ENCODE assay signal across 21 cellular contexts in genomic region chr10:130487562-130487961, GRCh38.
DNase-seq lines count a peak whose midpoint lies in the region; ATAC-seq, FAIRE-seq and TF ChIP-seq lines count a peak whose summit lies in the region.
"Had no signal": no experiment of that assay in that cellular context is flagged by ENCODE, and none has a peak within 500 bp of the region (broad histone marks: within the 10 kb centered on the region; RNA-seq: fewer than 3 reads in every experiment).

No MANE protein-coding gene starts in this region.

- FAIRE-seq in kidney (lab: Jason Lieb, UNC): no peak
- FAIRE-seq: G401.6 had no signal

- ATAC-seq in right cardiac atrium: no peak
- no peak for ATAC-seq in HG02759 (IDR thresholded peaks at IDR 0.05; ENCODE audit: unreplicated experiment)

- H3K9me3 ChIP-seq in NT2/D1 (ENCODE audit: insufficient read depth, low read length) (no peaks in the 10 kb centered on the region), kidney (ENCODE audit: control insufficient read depth in 1 of 2, low read length in 2 of 2) (no peaks in the 10 kb centered on the region), trophoblast cell (ENCODE audit: insufficient read depth, low read depth, low read length) (no peaks in the 10 kb centered on the region), suprapubic skin (peaks cover 2% of the 10 kb centered on the region), right cardiac atrium (ENCODE audit: control insufficient read depth, low read length) (no peaks in the 10 kb centered on the region)

- no peak overlapping the region for H4K12ac ChIP-seq in trophoblast cell (ENCODE audit: low read depth, low read length)

- H3K9ac ChIP-seq in NT2/D1 (ENCODE audit: insufficient read length, low read depth): no peak overlapping the region
- H3K9ac ChIP-seq in kidney (ENCODE audit: low read length in 2 of 2): no peak overlapping the region
- H3K9ac ChIP-seq in trophoblast cell (ENCODE audit: low read length): no peak overlapping the region

- no peaks in the 10 kb centered on the region for H3K79me2 ChIP-seq in trophoblast cell (ENCODE audit: control insufficient read depth, insufficient read depth, low read length, poor library complexity)

- H4K8ac ChIP-seq in trophoblast cell (ENCODE audit: low read depth, low read length): no peak overlapping the region

- intact Hi-C loops in kidney (cut with DNase I) (no loop called here), right cardiac atrium (cut with DNase I) (no loop called here)

- H3K18ac ChIP-seq in trophoblast cell (ENCODE audit: low read length): no peak overlapping the region

- peak overlapping the region; percentile 28 for H2BK12ac ChIP-seq in trophoblast cell (ENCODE audit: low read length)

- TF ChIP-seq CTCF in kidney (IDR thresholded peaks at IDR 0.05; ENCODE audit: borderline replicate concordance, extremely low read depth, insufficient read depth): no peak
- TF ChIP-seq CTCF in suprapubic skin (IDR thresholded peaks at IDR 0.05): no peak

- H2AFZ ChIP-seq in trophoblast cell (ENCODE audit: insufficient read depth, low read length, poor library complexity): no peak overlapping the region

- H3K4me1 ChIP-seq in NT2/D1 (ENCODE audit: insufficient read depth, insufficient read length) (peaks cover 10% of the 10 kb centered on the region), kidney (ENCODE audit: control insufficient read depth in 1 of 2, insufficient read depth in 1 of 2, low read depth in 1 of 2, low read length in 2 of 2) (peaks cover 5 to 15% of the 10 kb centered on the region in 2 donors), trophoblast cell (ENCODE audit: control insufficient read depth in 1 of 2, insufficient read depth in 2 of 2, low read length in 2 of 2) (peaks cover 16 to 19% of the 10 kb centered on the region in 2 experiments), suprapubic skin (no peaks in the 10 kb centered on the region), right cardiac atrium (ENCODE audit: control insufficient read depth, insufficient read depth, low read length) (no peaks in the 10 kb centered on the region)

- peak overlapping the region; percentile 9 to 13 for H3K27ac ChIP-seq in kidney (ENCODE audit: low read depth in 2 of 2, low read length in 2 of 2)
- no peak overlapping the region for H3K27ac ChIP-seq in trophoblast cell (ENCODE audit: low read depth, low read length)
- no peak overlapping the region for H3K27ac ChIP-seq in suprapubic skin
- no peak overlapping the region for H3K27ac ChIP-seq in right cardiac atrium (ENCODE audit: low read length)

- no peak overlapping the region for H2BK5ac ChIP-seq in trophoblast cell (ENCODE audit: low read depth, low read length, poor library complexity)

- no CpG with 5 or more reads among the region's 5 CpGs for WGBS in trophoblast cell (ENCODE audit: extremely low coverage, insufficient coverage, insufficient read length)
- WGBS in suprapubic skin: 76% methylated on average over 4 of the region's 5 CpGs
- 59% methylated on average over 5 of the region's 5 CpGs for WGBS in right cardiac atrium

- DNase-seq in NT2/D1 (ENCODE audit: low read depth, low spot score): peak; percentile 13
- DNase-seq in kidney: peak; percentile 78
- no peak for DNase-seq in trophoblast cell
- DNase-seq in suprapubic skin (ENCODE audit: low spot score in 2 of 2): peak; percentile 8 to 29
- no peak for DNase-seq in GM19240 (ENCODE audit: insufficient read length, low spot score)
- DNase-seq in right cardiac atrium: no peak
- DNase-seq in HuH-7 (ENCODE audit: low spot score): no peak
- DNase-seq: C1 segment of cervical spinal cord; CD4-positive, alpha-beta memory T cell; COR-L47; DMS53; NCI-H1092; NCI-H1436; NCI-H187 treated with DMSO at 0.1 percent for 48 hours; NCI-H446; NCI-H526; NCI-H82; RPMI8226; SHP77 had no signal

- no peaks in the 10 kb centered on the region for H3K79me1 ChIP-seq in trophoblast cell (ENCODE audit: low read length)

- H3K27me3 ChIP-seq in NT2/D1 (ENCODE audit: insufficient read depth, insufficient read length) (no peaks in the 10 kb centered on the region), trophoblast cell (ENCODE audit: insufficient read depth, low read length) (no peaks in the 10 kb centered on the region), suprapubic skin (peaks cover 6% of the 10 kb centered on the region), right cardiac atrium (ENCODE audit: control insufficient read depth, insufficient read depth) (no peaks in the 10 kb centered on the region)

- no peak for TF ChIP-seq EP300 in suprapubic skin (IDR thresholded peaks at IDR 0.05)

- no peak overlapping the region for H3K4me2 ChIP-seq in trophoblast cell (ENCODE audit: low read length)

- no peak overlapping the region for H2AK5ac ChIP-seq in trophoblast cell (ENCODE audit: low read length)

- H3K4me3 ChIP-seq in NT2/D1 (ENCODE audit: insufficient read length, low read depth) (no peak overlapping the region), kidney (ENCODE audit: low read length in 2 of 2) (no peak overlapping the region), trophoblast cell (ENCODE audit: low read depth, low read length) (no peak overlapping the region), suprapubic skin (no peak overlapping the region), right cardiac atrium (ENCODE audit: low read length) (no peak overlapping the region)

- H2BK120ac ChIP-seq in trophoblast cell (ENCODE audit: insufficient read depth, low read length, poor library complexity): no peak overlapping the region

- no peak overlapping the region for H3K23ac ChIP-seq in trophoblast cell (ENCODE audit: low read length)

- no peak overlapping the region for H3K4ac ChIP-seq in trophoblast cell (ENCODE audit: low read depth, low read length)

- no peak overlapping the region for H3K14ac ChIP-seq in trophoblast cell (ENCODE audit: low read length)

- H3K36me3 ChIP-seq in NT2/D1 (ENCODE audit: insufficient read depth, insufficient read length, low read length) (no peaks in the 10 kb centered on the region), kidney (ENCODE audit: control insufficient read depth in 1 of 2, insufficient read depth in 2 of 2, low read length in 2 of 2) (no peaks in the 10 kb centered on the region), trophoblast cell (ENCODE audit: control insufficient read depth in 1 of 2, insufficient read depth in 2 of 2, low read length in 2 of 2) (no peaks in the 10 kb centered on the region), suprapubic skin (no peaks in the 10 kb centered on the region)

- no peak overlapping the region for H4K91ac ChIP-seq in trophoblast cell (ENCODE audit: low read depth, low read length)

- TF ChIP-seq POLR2A in suprapubic skin (IDR thresholded peaks at IDR 0.05): no peak

Comparison
In these comparisons a context has a peak if more than half of its experiments do, and no peak if none do; other contexts are left out.
1. DNase-seq: peak in NT2/D1 (single experiment), kidney (single experiment) and suprapubic skin (2 of 2); none in trophoblast cell (0 of 2), GM19240 (single experiment), right cardiac atrium (0 of 3) and HuH-7 (single experiment).
2. H3K27ac ChIP-seq: peak in kidney (2 of 2); none in trophoblast cell (single experiment), suprapubic skin (single experiment) and right cardiac atrium (single experiment).